ENCODE assay signal across 1 cellular context in the genomic region with DNA sequence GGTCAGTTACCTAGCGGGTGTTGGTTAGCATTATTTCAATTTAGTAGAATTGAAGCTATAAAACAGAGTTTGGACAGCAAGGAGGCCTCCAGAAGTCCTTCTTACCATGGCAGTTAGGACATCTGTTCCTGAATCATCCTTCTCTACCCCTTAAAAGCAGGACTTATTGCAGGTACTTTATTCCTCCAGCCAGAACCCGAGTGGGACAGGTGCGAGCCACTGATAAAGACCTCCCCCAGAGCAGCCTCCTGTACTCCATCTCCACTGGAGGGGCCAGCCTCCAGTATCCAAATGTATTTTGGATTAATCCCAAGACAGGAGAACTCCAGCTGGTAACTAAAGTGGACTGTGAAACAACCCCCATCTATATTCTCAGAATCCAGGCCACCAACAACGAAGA.
TF ChIP-seq lines count a peak whose summit lies in the region.

No MANE protein-coding gene starts in this region.

TF ChIP-seq in K562, 482 proteins besides CTCF, POLR2A, EP300 and RAD21 (continued from another document):
- TF ChIP-seq, protein P1, sequence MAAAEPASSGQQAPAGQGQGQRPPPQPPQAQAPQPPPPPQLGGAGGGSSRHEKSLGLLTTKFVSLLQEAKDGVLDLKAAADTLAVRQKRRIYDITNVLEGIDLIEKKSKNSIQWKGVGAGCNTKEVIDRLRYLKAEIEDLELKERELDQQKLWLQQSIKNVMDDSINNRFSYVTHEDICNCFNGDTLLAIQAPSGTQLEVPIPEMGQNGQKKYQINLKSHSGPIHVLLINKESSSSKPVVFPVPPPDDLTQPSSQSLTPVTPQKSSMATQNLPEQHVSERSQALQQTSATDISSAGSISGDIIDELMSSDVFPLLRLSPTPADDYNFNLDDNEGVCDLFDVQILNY (CRISPR knock-in tag; IDR thresholded peaks at IDR 0.05), result no peak
- no peak for TF ChIP-seq ZNF134 (CRISPR knock-in tag; conservative IDR thresholded peaks at IDR 0.05)
- no peak for TF ChIP-seq ZNF589 (CRISPR knock-in tag; IDR thresholded peaks at IDR 0.05; ENCODE audit: low read depth)
- no peak for TF ChIP-seq NCOA2 (IDR thresholded peaks at IDR 0.05; ENCODE audit: partially characterized antibody in 2 of 2)
- no peak for TF ChIP-seq ZKSCAN3 (CRISPR knock-in tag; IDR thresholded peaks at IDR 0.05)
- TF ChIP-seq CSDE1 (IDR thresholded peaks at IDR 0.05), result no peak
- TF ChIP-seq GATA2 (CRISPR knock-in tag; IDR thresholded peaks at IDR 0.05), result no peak
- TF ChIP-seq POLR2H (tag; IDR thresholded peaks at IDR 0.05; ENCODE audit: low read depth), result no peak
- no peak for TF ChIP-seq ZNF146 (CRISPR knock-in tag; IDR thresholded peaks at IDR 0.05; ENCODE audit: unreplicated experiment)
- peak; percentile 54 for TF ChIP-seq STAT5A (IDR thresholded peaks at IDR 0.05; ENCODE audit: borderline replicate concordance, low read length)
- TF ChIP-seq, protein P2, sequence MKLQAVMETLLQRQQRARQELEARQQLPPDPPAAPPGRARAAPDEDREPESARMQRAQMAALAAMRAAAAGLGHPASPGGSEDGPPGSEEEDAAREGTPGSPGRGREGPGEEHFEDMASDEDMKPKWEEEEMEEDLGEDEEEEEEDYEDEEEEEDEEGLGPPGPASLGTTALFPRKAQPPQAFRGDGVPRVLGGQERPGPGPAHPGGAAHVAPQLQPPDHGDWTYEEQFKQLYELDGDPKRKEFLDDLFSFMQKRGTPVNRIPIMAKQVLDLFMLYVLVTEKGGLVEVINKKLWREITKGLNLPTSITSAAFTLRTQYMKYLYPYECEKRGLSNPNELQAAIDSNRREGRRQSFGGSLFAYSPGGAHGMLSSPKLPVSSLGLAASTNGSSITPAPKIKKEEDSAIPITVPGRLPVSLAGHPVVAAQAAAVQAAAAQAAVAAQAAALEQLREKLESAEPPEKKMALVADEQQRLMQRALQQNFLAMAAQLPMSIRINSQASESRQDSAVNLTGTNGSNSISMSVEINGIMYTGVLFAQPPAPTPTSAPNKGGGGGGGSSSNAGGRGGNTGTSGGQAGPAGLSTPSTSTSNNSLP (IDR thresholded peaks at IDR 0.05; ENCODE audit: borderline replicate concordance, low read depth, low read length), result no peak
- TF ChIP-seq, protein P3, sequence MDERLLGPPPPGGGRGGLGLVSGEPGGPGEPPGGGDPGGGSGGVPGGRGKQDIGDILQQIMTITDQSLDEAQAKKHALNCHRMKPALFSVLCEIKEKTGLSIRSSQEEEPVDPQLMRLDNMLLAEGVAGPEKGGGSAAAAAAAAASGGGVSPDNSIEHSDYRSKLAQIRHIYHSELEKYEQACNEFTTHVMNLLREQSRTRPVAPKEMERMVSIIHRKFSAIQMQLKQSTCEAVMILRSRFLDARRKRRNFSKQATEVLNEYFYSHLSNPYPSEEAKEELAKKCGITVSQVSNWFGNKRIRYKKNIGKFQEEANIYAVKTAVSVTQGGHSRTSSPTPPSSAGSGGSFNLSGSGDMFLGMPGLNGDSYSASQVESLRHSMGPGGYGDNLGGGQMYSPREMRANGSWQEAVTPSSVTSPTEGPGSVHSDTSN (CRISPR knock-in tag; IDR thresholded peaks at IDR 0.05; ENCODE audit: low read depth), result no peak
- TF ChIP-seq, protein P3 (tag; conservative IDR thresholded peaks at IDR 0.05; ENCODE audit: low read depth), result no peak
- TF ChIP-seq CREB1 (IDR thresholded peaks at IDR 0.05), result peak; percentile 23; the same call in 1 of the 2 replicates
- no peak for TF ChIP-seq CREB1 (CRISPR knock-in tag; IDR thresholded peaks at IDR 0.05)
- no peak for TF ChIP-seq ZNF79 (CRISPR knock-in tag; IDR thresholded peaks at IDR 0.05; ENCODE audit: low read depth)
- TF ChIP-seq, protein P4, sequence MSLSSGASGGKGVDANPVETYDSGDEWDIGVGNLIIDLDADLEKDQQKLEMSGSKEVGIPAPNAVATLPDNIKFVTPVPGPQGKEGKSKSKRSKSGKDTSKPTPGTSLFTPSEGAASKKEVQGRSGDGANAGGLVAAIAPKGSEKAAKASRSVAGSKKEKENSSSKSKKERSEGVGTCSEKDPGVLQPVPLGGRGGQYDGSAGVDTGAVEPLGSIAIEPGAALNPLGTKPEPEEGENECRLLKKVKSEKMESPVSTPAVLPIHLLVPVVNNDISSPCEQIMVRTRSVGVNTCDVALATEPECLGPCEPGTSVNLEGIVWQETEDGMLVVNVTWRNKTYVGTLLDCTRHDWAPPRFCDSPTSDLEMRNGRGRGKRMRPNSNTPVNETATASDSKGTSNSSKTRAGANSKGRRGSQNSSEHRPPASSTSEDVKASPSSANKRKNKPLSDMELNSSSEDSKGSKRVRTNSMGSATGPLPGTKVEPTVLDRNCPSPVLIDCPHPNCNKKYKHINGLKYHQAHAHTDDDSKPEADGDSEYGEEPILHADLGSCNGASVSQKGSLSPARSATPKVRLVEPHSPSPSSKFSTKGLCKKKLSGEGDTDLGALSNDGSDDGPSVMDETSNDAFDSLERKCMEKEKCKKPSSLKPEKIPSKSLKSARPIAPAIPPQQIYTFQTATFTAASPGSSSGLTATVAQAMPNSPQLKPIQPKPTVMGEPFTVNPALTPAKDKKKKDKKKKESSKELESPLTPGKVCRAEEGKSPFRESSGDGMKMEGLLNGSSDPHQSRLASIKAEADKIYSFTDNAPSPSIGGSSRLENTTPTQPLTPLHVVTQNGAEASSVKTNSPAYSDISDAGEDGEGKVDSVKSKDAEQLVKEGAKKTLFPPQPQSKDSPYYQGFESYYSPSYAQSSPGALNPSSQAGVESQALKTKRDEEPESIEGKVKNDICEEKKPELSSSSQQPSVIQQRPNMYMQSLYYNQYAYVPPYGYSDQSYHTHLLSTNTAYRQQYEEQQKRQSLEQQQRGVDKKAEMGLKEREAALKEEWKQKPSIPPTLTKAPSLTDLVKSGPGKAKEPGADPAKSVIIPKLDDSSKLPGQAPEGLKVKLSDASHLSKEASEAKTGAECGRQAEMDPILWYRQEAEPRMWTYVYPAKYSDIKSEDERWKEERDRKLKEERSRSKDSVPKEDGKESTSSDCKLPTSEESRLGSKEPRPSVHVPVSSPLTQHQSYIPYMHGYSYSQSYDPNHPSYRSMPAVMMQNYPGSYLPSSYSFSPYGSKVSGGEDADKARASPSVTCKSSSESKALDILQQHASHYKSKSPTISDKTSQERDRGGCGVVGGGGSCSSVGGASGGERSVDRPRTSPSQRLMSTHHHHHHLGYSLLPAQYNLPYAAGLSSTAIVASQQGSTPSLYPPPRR (CRISPR knock-in tag; IDR thresholded peaks at IDR 0.05; ENCODE audit: borderline replicate concordance), result no peak
- TF ChIP-seq LCOR (CRISPR knock-in tag; IDR thresholded peaks at IDR 0.05), result no peak
- TF ChIP-seq HMG20B (CRISPR knock-in tag; IDR thresholded peaks at IDR 0.05), result no peak
- no peak for TF ChIP-seq FOXA3 (CRISPR knock-in tag; conservative IDR thresholded peaks at IDR 0.05 in 1 of 2, IDR thresholded peaks at IDR 0.05 in 1 of 2)
